In genomic region chr5:180352976-180353225, GRCh38 we compare ENCODE assay signal across 8 cellular contexts. TPM values are rescaled to one million over a fixed set of nuclear protein-coding genes. Genes with fewer than 3 reads are reported as not detected.
A peak's percentile ranks its signal among the peaks of the same experiment; 100 is the strongest.
DNase-seq lines count a peak whose midpoint lies in the region; ATAC-seq and TF ChIP-seq lines count a peak whose summit lies in the region.

No MANE protein-coding gene starts in this region.

- no peaks in the 10 kb centered on the region for H3K9me3 ChIP-seq in gastrocnemius medialis

- no peak overlapping the region for H3K27ac Mint-ChIP-seq in activated T-helper 1 cell treated with anti-CD3 and anti-CD28 coated beads, Interleukin-12 subunit alpha, Interleukin-12 subunit beta, Interleukin-2, Interleukin-4 antibody, amounts not matched to agents 30 ng/mL and 10 ng/mL and 1 ng/mL, durations not matched to agents 14 hours and 24 hours and 36 hours

- H3K4me3 ChIP-seq in fibroblast of mammary gland (ENCODE audit: control insufficient read depth, low read depth, low read length) (peak overlapping the region; percentile 81), gastrocnemius medialis (peak overlapping the region; percentile 56 to 73 (median 66))

- DNase-seq in fibroblast of mammary gland (ENCODE audit: low read depth) (no peak), gastrocnemius medialis (no peak), foreskin melanocyte (no peak), OCI-M1 (lab: John Stamatoyannopoulos, UW) (no peak)
- DNase-seq in activated T-helper 1 cell treated with anti-CD3 and anti-CD28 coated beads, Interleukin-12 subunit alpha, Interleukin-12 subunit beta, Interleukin-2, Interleukin-4 antibody, amounts not matched to agents 30 ng/mL and 10 ng/mL and 1 ng/mL, durations not matched to agents 14 hours and 24 hours and 36 hours (ENCODE audit: low spot score): no peak

- H3K9me3 Mint-ChIP-seq in activated T-helper 1 cell treated with anti-CD3 and anti-CD28 coated beads, Interleukin-12 subunit alpha, Interleukin-12 subunit beta, Interleukin-2, Interleukin-4 antibody, amounts not matched to agents 30 ng/mL and 10 ng/mL and 1 ng/mL, durations not matched to agents 14 hours and 24 hours and 36 hours: no peaks in the 10 kb centered on the region

- H3K4me3 Mint-ChIP-seq in activated T-helper 1 cell treated with anti-CD3 and anti-CD28 coated beads, Interleukin-12 subunit alpha, Interleukin-12 subunit beta, Interleukin-2, Interleukin-4 antibody, amounts not matched to agents 30 ng/mL and 10 ng/mL and 1 ng/mL, durations not matched to agents 14 hours and 24 hours and 36 hours: no peak overlapping the region

- H3K4me1 Mint-ChIP-seq in activated T-helper 1 cell treated with anti-CD3 and anti-CD28 coated beads, Interleukin-12 subunit alpha, Interleukin-12 subunit beta, Interleukin-2, Interleukin-4 antibody, amounts not matched to agents 30 ng/mL and 10 ng/mL and 1 ng/mL, durations not matched to agents 14 hours and 24 hours and 36 hours (ENCODE audit: low read depth): no peaks in the 10 kb centered on the region

- H3K27me3 ChIP-seq in gastrocnemius medialis: peaks cover 32 to 39% (median 37%) of the 10 kb centered on the region in 3 donors

- TF ChIP-seq CTCF in fibroblast of mammary gland (conservative IDR thresholded peaks at IDR 0.05; ENCODE audit: control insufficient read depth, insufficient read depth, low read depth, low read length) (no peak), gastrocnemius medialis (IDR thresholded peaks at IDR 0.05 in 4 of 5, conservative IDR thresholded peaks at IDR 0.05 in 1 of 5) (no peak)

- peaks cover 5 to 9% of the 10 kb centered on the region in 2 donors for H3K4me1 ChIP-seq in gastrocnemius medialis

- peak overlapping the region; percentile 42 to 71 (median 58) for H3K27ac ChIP-seq in gastrocnemius medialis

- ATAC-seq in GM19455 (IDR thresholded peaks at IDR 0.05; ENCODE audit: unreplicated experiment): peak; percentile 26
- peak; percentile 18 for ATAC-seq in HG03565 (IDR thresholded peaks at IDR 0.05; ENCODE audit: unreplicated experiment)
- peak; percentile 10 to 21 for ATAC-seq in gastrocnemius medialis
- no peak for ATAC-seq in HG03039 (IDR thresholded peaks at IDR 0.05; ENCODE audit: unreplicated experiment)

- in situ Hi-C loops in gastrocnemius medialis (cut with MboI; ENCODE audit: low sequenced_read_pairs in 4 of 4): no loop called here

- TF ChIP-seq POLR2A in gastrocnemius medialis (IDR thresholded peaks at IDR 0.05): no peak

- intact Hi-C loops in gastrocnemius medialis (cut with DNase I; ENCODE audit: low total_unique reads): loop anchor here (2.0 kb wide), 1 partner anchor 60 kb away; the partner anchor contains the start of gene MAPK9
- intact Hi-C loops in activated T-helper 1 cell treated with anti-CD3 and anti-CD28 coated beads, Interleukin-12 subunit alpha, Interleukin-12 subunit beta, Interleukin-2, Interleukin-4 antibody, amounts not matched to agents 30 ng/mL and 10 ng/mL and 1 ng/mL, durations not matched to agents 14 hours and 24 hours and 36 hours (cut with micrococcal nuclease): loop anchor here (1.0 to 10.0 kb wide), 3 partner anchors 60 to 531 kb away; partner anchors contain the start of genes CNOT6 and SQSTM1

- H3K36me3 ChIP-seq in gastrocnemius medialis: no peaks in the 10 kb centered on the region

- H3K27me3 Mint-ChIP-seq in activated T-helper 1 cell treated with anti-CD3 and anti-CD28 coated beads, Interleukin-12 subunit alpha, Interleukin-12 subunit beta, Interleukin-2, Interleukin-4 antibody, amounts not matched to agents 30 ng/mL and 10 ng/mL and 1 ng/mL, durations not matched to agents 14 hours and 24 hours and 36 hours (ENCODE audit: insufficient read depth): peaks cover 50% of the 10 kb centered on the region

- peaks cover 2% of the 10 kb centered on the region for H3K36me3 Mint-ChIP-seq in activated T-helper 1 cell treated with anti-CD3 and anti-CD28 coated beads, Interleukin-12 subunit alpha, Interleukin-12 subunit beta, Interleukin-2, Interleukin-4 antibody, amounts not matched to agents 30 ng/mL and 10 ng/mL and 1 ng/mL, durations not matched to agents 14 hours and 24 hours and 36 hours (ENCODE audit: low read depth)

RNA-seq across cellular contexts. Expression of gene GFPT2, which starts 0.2 kb away (rescaled TPM):
- total RNA-seq in gastrocnemius medialis: 1 to 10 TPM; 2.1 to 5.5 (median 4.1) TPM
- 1.1 and 1.4 TPM in 2 replicates for total RNA-seq in activated T-helper 1 cell treated with anti-CD3 and anti-CD28 coated beads, Interleukin-12 subunit alpha, Interleukin-12 subunit beta, Interleukin-2, Interleukin-4 antibody, amounts not matched to agents 30 ng/mL and 10 ng/mL and 1 ng/mL, durations not matched to agents 14 hours and 24 hours and 36 hours
